In genomic region chr20:61120595-61121515, GRCh38 we compare ENCODE assay signal across 9 cellular contexts.
DNase-seq lines count a peak whose midpoint lies in the region; TF ChIP-seq lines count a peak whose summit lies in the region.
"Had no signal": no experiment of that assay in that cellular context is flagged by ENCODE, and none has a peak within 500 bp of the region (broad histone marks: within the 10 kb centered on the region; RNA-seq: fewer than 3 reads in every experiment).

No MANE protein-coding gene starts in this region.

- TF ChIP-seq CTCF in glutamatergic neuron (IDR thresholded peaks at IDR 0.05; ENCODE audit: partially characterized antibody, unreplicated experiment), result peak; percentile 58
- TF ChIP-seq CTCF in uterus (IDR thresholded peaks at IDR 0.05), result peak in 2 of 4 experiments; percentile 6 to 9

- H3K4me1 Mint-ChIP-seq in glutamatergic neuron (ENCODE audit: low read depth, unreplicated experiment), result peaks cover 7% of the 10 kb centered on the region

- H3K9me3 ChIP-seq in uterus, result no peaks in the 10 kb centered on the region
- H3K9me3 ChIP-seq: ascending aorta had no signal

- intact Hi-C loops in uterus (cut with DNase I; ENCODE audit: low total_unique reads), result no loop called here

- H3K4me1 ChIP-seq in uterus, result no peaks in the 10 kb centered on the region
- H3K4me1 ChIP-seq: ascending aorta had no signal

- peak; percentile 11 for DNase-seq in activated gamma-delta T cell treated with Interleukin-2 at 50 U/mL for 16 hours
- DNase-seq in activated gamma-delta T cell (lab: John Stamatoyannopoulos, UW), result no peak
- peak; percentile 66 for DNase-seq in NCI-H526 treated with DMSO at 0.1 percent for 48 hours (lab: John Stamatoyannopoulos, UW)
- DNase-seq in activated T-cell treated with anti-CD3 and anti-CD28 coated beads for 24 hours (ENCODE audit: low read depth), result peak; percentile 12
- DNase-seq in glutamatergic neuron, result peak; percentile 59
- peak; percentile 30 for DNase-seq in putamen (ENCODE audit: low spot score)
- no peak for DNase-seq in cerebellum (ENCODE audit: low spot score)
- no peak for DNase-seq in uterus

- TF ChIP-seq POLR2A in uterus (IDR thresholded peaks at IDR 0.05), result no peak

- H3K27me3 ChIP-seq in uterus, result no peaks in the 10 kb centered on the region
- H3K27me3 ChIP-seq: ascending aorta had no signal

- no peaks in the 10 kb centered on the region for H3K36me3 ChIP-seq in uterus
- H3K36me3 ChIP-seq: ascending aorta had no signal

- H3K9me3 Mint-ChIP-seq in glutamatergic neuron (ENCODE audit: unreplicated experiment), result no peaks in the 10 kb centered on the region

- peaks cover 2% of the 10 kb centered on the region for H3K27me3 Mint-ChIP-seq in glutamatergic neuron (ENCODE audit: unreplicated experiment)

- H3K4me3 ChIP-seq in uterus, result no peak overlapping the region
- H3K4me3 ChIP-seq: ascending aorta had no signal

- H3K27ac ChIP-seq in uterus, result no peak overlapping the region
- H3K27ac ChIP-seq: ascending aorta had no signal

- no peak overlapping the region for H3K27ac Mint-ChIP-seq in glutamatergic neuron (ENCODE audit: unreplicated experiment)

- no peaks in the 10 kb centered on the region for H3K36me3 Mint-ChIP-seq in glutamatergic neuron (ENCODE audit: unreplicated experiment)

- no peak overlapping the region for H3K4me3 Mint-ChIP-seq in glutamatergic neuron (ENCODE audit: unreplicated experiment)

Comparison
In these comparisons a context has a peak if more than half of its experiments do, and no peak if none do; other contexts are left out.
1. DNase-seq: peak in activated gamma-delta T cell treated with Interleukin-2 at 50 U/mL for 16 hours (single experiment), NCI-H526 treated with DMSO at 0.1 percent for 48 hours (single experiment), activated T-cell treated with anti-CD3 and anti-CD28 coated beads for 24 hours (single experiment), glutamatergic neuron (single experiment) and putamen (single experiment); none in activated gamma-delta T cell (single experiment), cerebellum (single experiment) and uterus (0 of 2).